8 cellular contexts compared by ENCODE assay signal in the genomic region with DNA sequence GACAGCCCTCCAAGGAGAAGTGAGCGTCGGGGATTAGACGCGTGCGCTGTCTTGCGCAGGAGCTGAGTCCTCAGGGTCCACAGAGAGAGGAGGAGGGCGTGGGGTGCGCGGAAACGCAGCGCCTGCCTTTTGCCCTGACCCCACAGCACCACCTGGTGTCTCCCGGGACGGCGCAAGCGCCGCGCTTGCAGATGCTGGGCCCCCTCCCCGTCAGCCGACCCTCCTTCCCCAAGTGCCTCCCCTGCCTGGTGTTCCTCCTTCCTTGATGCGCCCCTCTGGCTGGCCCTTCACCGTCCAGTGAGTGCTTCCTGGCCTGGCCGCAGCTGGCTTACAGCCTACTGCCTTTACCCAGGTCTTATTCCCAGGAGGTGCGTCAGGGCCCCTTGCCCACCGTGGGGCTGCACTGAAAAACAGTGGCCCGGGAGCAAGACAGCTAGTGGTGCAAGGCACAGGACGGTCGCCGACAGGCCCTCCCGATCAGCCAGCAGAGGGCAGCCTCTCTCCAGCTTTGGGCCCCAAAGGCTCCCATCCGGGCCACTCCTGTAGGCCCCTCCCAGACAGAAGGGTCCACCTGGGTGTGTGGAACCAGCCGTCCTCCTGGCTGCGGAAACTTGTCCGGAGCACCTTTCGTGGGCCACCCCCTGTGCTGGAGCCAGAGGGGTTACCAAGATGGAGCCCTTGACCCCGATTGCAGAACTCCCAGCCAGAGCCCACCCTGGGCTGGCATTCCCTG. TPM values are rescaled to one million over a fixed set of nuclear protein-coding genes. Genes with fewer than 3 reads are reported as not detected.
DNase-seq lines count a peak whose midpoint lies in the region; ATAC-seq and TF ChIP-seq lines count a peak whose summit lies in the region.

No MANE protein-coding gene starts in this region.

- H3K9ac ChIP-seq in DND-41 (ENCODE audit: low read depth, low read length): no peak overlapping the region

- H3K27ac ChIP-seq in DND-41 (ENCODE audit: low read length) (no peak overlapping the region), stomach (peak overlapping the region in 4 of 5 donors; percentile 77 to 95 (median 78))

- ATAC-seq in DND-41 (ENCODE audit: insufficient read depth, low read depth) (peak; percentile 91), GM21786 (IDR thresholded peaks at IDR 0.05; ENCODE audit: unreplicated experiment) (peak; percentile 70)

- peak overlapping the region; percentile 62 for H3K4me3 Mint-ChIP-seq in neural crest cell

- H3K79me2 ChIP-seq in DND-41 (ENCODE audit: insufficient read depth, low read length): no peaks in the 10 kb centered on the region

- H3K4me1 ChIP-seq in DND-41 (ENCODE audit: insufficient read depth, low read length) (no peaks in the 10 kb centered on the region), stomach (peaks cover 17 to 48% (median 36%) of the 10 kb centered on the region in 4 donors)

- H2AFZ ChIP-seq in DND-41 (ENCODE audit: low read depth, low read length): no peak overlapping the region

- TF ChIP-seq CTCF in DND-41 (IDR thresholded peaks at IDR 0.05; ENCODE audit: borderline replicate concordance, extremely low read depth, low read length, poor library complexity, severe bottlenecking) (peak; percentile 78), fibroblast of villous mesenchyme (IDR thresholded peaks at IDR 0.05; ENCODE audit: insufficient read depth, low read depth, low read length) (peak; percentile 71), neural crest cell (conservative IDR thresholded peaks at IDR 0.05) (peak; percentile 96), stomach (IDR thresholded peaks at IDR 0.05) (peak in 5 of 7 experiments; percentile 77 to 96 (median 86))

- peaks cover 30% of the 10 kb centered on the region for H3K4me1 Mint-ChIP-seq in neural crest cell

- no peaks in the 10 kb centered on the region for H3K36me3 Mint-ChIP-seq in neural crest cell (ENCODE audit: low read depth)

- H3K27ac Mint-ChIP-seq in neural crest cell (ENCODE audit: unreplicated experiment): no peak overlapping the region

- 3 to 11% (median 7%) methylated on average over 17 to 35 of the region's 35 CpGs for WGBS in stomach, 5 donors

- no peaks in the 10 kb centered on the region for H3K9me3 ChIP-seq in DND-41 (ENCODE audit: insufficient read depth, low read length, severe bottlenecking)
- no peaks in the 10 kb centered on the region for H3K9me3 ChIP-seq in stomach

- peaks cover 39% of the 10 kb centered on the region for H3K36me3 ChIP-seq in DND-41 (ENCODE audit: insufficient read depth, low read length)
- peaks cover 32 to 38% (median 37%) of the 10 kb centered on the region in 4 donors for H3K36me3 ChIP-seq in stomach

- no peak overlapping the region for H3K4me2 ChIP-seq in DND-41 (ENCODE audit: insufficient read depth, low read length)

- no peak for TF ChIP-seq EP300 in stomach (IDR thresholded peaks at IDR 0.05)

- no peak for TF ChIP-seq POLR2A in stomach (IDR thresholded peaks at IDR 0.05)

- peaks cover 8% of the 10 kb centered on the region for H4K20me1 ChIP-seq in DND-41 (ENCODE audit: insufficient read depth, low read length)

- H3K4me3 ChIP-seq in DND-41 (ENCODE audit: low read depth in 1 of 2, low read length in 2 of 2) (no peak overlapping the region), fibroblast of villous mesenchyme (ENCODE audit: low read depth, low read length) (peak overlapping the region; percentile 40), stomach (peak overlapping the region; percentile 32 to 50 (median 37))

- peak; percentile 65 for DNase-seq in DND-41
- DNase-seq in KG1 (lab: John Stamatoyannopoulos, UW): peak; percentile 34
- DNase-seq in RPMI8226: peak; percentile 91
- peak; percentile 69 for DNase-seq in activated T-helper 9 cell treated with anti-CD3 and anti-CD28 coated beads, Interleukin-2, amount 50 U/mL, for 16 hours (ENCODE audit: low read depth)
- peak; percentile 84 for DNase-seq in fibroblast of villous mesenchyme (ENCODE audit: low read depth)
- DNase-seq in neural crest cell (ENCODE audit: low read depth, low spot score): peak; percentile 85
- DNase-seq in stomach: peak; percentile 87

- peaks cover 59% of the 10 kb centered on the region for H3K27me3 Mint-ChIP-seq in neural crest cell (ENCODE audit: low read depth)

- intact Hi-C loops in stomach (cut with DNase I; ENCODE audit: low total_unique reads): no loop called here

- H3K27me3 ChIP-seq in DND-41 (ENCODE audit: insufficient read depth, low read length, poor library complexity) (no peaks in the 10 kb centered on the region), stomach (peaks cover 0 to 9% (median 0%) of the 10 kb centered on the region in 3 donors)

- H3K9me3 Mint-ChIP-seq in neural crest cell: no peaks in the 10 kb centered on the region

RNA-seq across cellular contexts. Expression of a gene that starts 12.9 kb away (rescaled TPM):
- total RNA-seq in fibroblast of villous mesenchyme: 65.1 and 70.0 TPM in 2 replicates
- total RNA-seq in neural crest cell: 10.7 and 12.6 TPM in 2 replicates
- total RNA-seq in stomach: 10 to 100 TPM in 4 of 5 donors, 1 to 10 TPM in 1; 4.0 to 66.5 (median 12.7) TPM
- 10 to 100 TPM; 21.5 to 45.4 (median 29.9) TPM for polyA plus RNA-seq in stomach

RNA-seq across cellular contexts. Expression of a gene that starts 25.0 kb away (rescaled TPM):
- total RNA-seq in fibroblast of villous mesenchyme: 931 and 941 TPM in 2 replicates
- 0.41 and 1.5 TPM in 2 replicates for total RNA-seq in neural crest cell
- total RNA-seq in stomach: 1,000 to 10,000 TPM in 2 of 5 donors, 100 to 1,000 TPM in 3; 304 to 2,162 (median 853) TPM
- 100 to 1,000 TPM; 220 to 641 (median 274) TPM for polyA plus RNA-seq in stomach

RNA-seq across cellular contexts. Expression of a gene that starts 57.0 kb away (rescaled TPM):
- total RNA-seq in fibroblast of villous mesenchyme: 37.6 and 48.6 TPM in 2 replicates
- total RNA-seq in neural crest cell: 44.1 and 47.3 TPM in 2 replicates
- total RNA-seq in stomach: 10 to 100 TPM in 4 of 5 donors, 1 to 10 TPM in 1; 8.2 to 33.0 (median 17.3) TPM
- 1 to 10 TPM; 3.0 to 4.7 (median 4.7) TPM for polyA plus RNA-seq in stomach

Comparison
In these comparisons a context has a peak if more than half of its experiments do, and no peak if none do; other contexts are left out.
1. DNase-seq: peak in every context shown above with its lines; median percentile 91 in RPMI8226; 87 in stomach; 85 in neural crest cell; 84 in fibroblast of villous mesenchyme; 69 in activated T-helper 9 cell treated with anti-CD3 and anti-CD28 coated beads, Interleukin-2, amount 50 U/mL, for 16 hours; 65 in DND-41; 34 in KG1.
2. H3K4me3 ChIP-seq: peak in fibroblast of villous mesenchyme (single experiment) and stomach (4 of 4); none in DND-41 (0 of 2).
3. RNA of a gene that starts 25.0 kb away (total RNA-seq): 931 to 941 TPM in fibroblast of villous mesenchyme and 304 to 2,162 TPM in stomach; 0.41 to 1.5 TPM in neural crest cell; every median in the first group is over 100 times any median in the second.
4. Peak in every context shown above with its lines, with median percentiles within 50 percentile points of each other: CTCF ChIP-seq.